In genomic region chr11:76629133-76629852, GRCh38 we compare ENCODE assay signal across 9 cellular contexts. TPM values are rescaled to one million over a fixed set of nuclear protein-coding genes. Genes with fewer than 3 reads are reported as not detected.
DNase-seq lines count a peak whose midpoint lies in the region; FAIRE-seq and TF ChIP-seq lines count a peak whose summit lies in the region.
"Had no signal": no experiment of that assay in that cellular context is flagged by ENCODE, and none has a peak within 500 bp of the region (broad histone marks: within the 10 kb centered on the region; RNA-seq: fewer than 3 reads in every experiment).

No MANE protein-coding gene starts in this region.

- TF ChIP-seq POLR2A in GM12891 (IDR thresholded peaks at IDR 0.05; ENCODE audit: low read depth, low read length) (no peak; the same call in 1 of the 2 replicates), sigmoid colon (IDR thresholded peaks at IDR 0.05) (no peak)

- peak overlapping the region; percentile 81 for H3K27ac Mint-ChIP-seq in activated CD4-positive, alpha-beta memory T cell treated with anti-CD3 and anti-CD28 coated beads, Interleukin-2, amount 10 ng/mL, durations not matched to agents 7 days and 5 days
- no peak overlapping the region for H3K27ac Mint-ChIP-seq in CD8-positive, alpha-beta memory T cell

- H3K9me3 Mint-ChIP-seq in activated CD4-positive, alpha-beta memory T cell treated with anti-CD3 and anti-CD28 coated beads, Interleukin-2, amount 10 ng/mL, durations not matched to agents 7 days and 5 days, result peaks cover 23% of the 10 kb centered on the region
- peaks cover 0 to 9% (median 5%) of the 10 kb centered on the region in 5 donors for H3K9me3 Mint-ChIP-seq in CD8-positive, alpha-beta memory T cell

- no peaks in the 10 kb centered on the region for H3K27me3 ChIP-seq in sigmoid colon
- H3K27me3 ChIP-seq in CD8-positive, alpha-beta memory T cell (ENCODE audit: insufficient read depth, low read length, poor library complexity, severe bottlenecking), result no peaks in the 10 kb centered on the region

- peak overlapping the region; percentile 69 to 77 (median 73) for H3K27ac ChIP-seq in sigmoid colon
- H3K27ac ChIP-seq in CD8-positive, alpha-beta memory T cell (ENCODE audit: low read depth, low read length), result no peak overlapping the region

- H3K36me3 Mint-ChIP-seq in activated CD4-positive, alpha-beta memory T cell treated with anti-CD3 and anti-CD28 coated beads, Interleukin-2, amount 10 ng/mL, durations not matched to agents 7 days and 5 days (ENCODE audit: low read depth), result peaks cover 25% of the 10 kb centered on the region
- peaks cover 0 to 1% (median 0%) of the 10 kb centered on the region in 3 donors for H3K36me3 Mint-ChIP-seq in CD8-positive, alpha-beta memory T cell

- CTCF ChIA-PET in activated CD4-positive, alpha-beta memory T cell treated with anti-CD3 and anti-CD28 coated beads, Interleukin-2, amount 10 ng/mL, durations not matched to agents 7 days and 5 days (lab: Charles Lee), result interaction anchor here (0.6 to 1.0 kb wide), 3 partner anchors 9 to 1825 kb away, joined by 3 read pairs; no protein-coding TSS in a partner anchor
- CTCF ChIA-PET in CD8-positive, alpha-beta memory T cell (lab: Charles Lee), result interaction anchor here (1.1 kb wide), 1 partner anchor 64 kb away, joined by 3 read pairs; no protein-coding TSS in a partner anchor

- H3K27me3 Mint-ChIP-seq in activated CD4-positive, alpha-beta memory T cell treated with anti-CD3 and anti-CD28 coated beads, Interleukin-2, amount 10 ng/mL, durations not matched to agents 7 days and 5 days, result peaks cover 22% of the 10 kb centered on the region
- peaks cover 0 to 7% of the 10 kb centered on the region in 2 donors for H3K27me3 Mint-ChIP-seq in CD8-positive, alpha-beta memory T cell

- 69 to 82% methylated on average over 10 of the region's 10 CpGs for WGBS in sigmoid colon, 2 donors

- TF ChIP-seq CTCF in sigmoid colon (IDR thresholded peaks at IDR 0.05), result no peak

- peaks cover 0 to 27% (median 22%) of the 10 kb centered on the region in 4 donors for H3K4me1 ChIP-seq in sigmoid colon
- no peaks in the 10 kb centered on the region for H3K4me1 ChIP-seq in CD8-positive, alpha-beta memory T cell (ENCODE audit: insufficient read depth, low read length)

- intact Hi-C loops in sigmoid colon (cut with DNase I), result no loop called here

- no peak overlapping the region for H3K4me3 Mint-ChIP-seq in activated CD4-positive, alpha-beta memory T cell treated with anti-CD3 and anti-CD28 coated beads, Interleukin-2, amount 10 ng/mL, durations not matched to agents 7 days and 5 days
- no peak overlapping the region for H3K4me3 Mint-ChIP-seq in CD8-positive, alpha-beta memory T cell

- no peak for DNase-seq in GM12891 (ENCODE audit: insufficient read length, low spot score)
- peak; percentile 50 for DNase-seq in activated CD4-positive, alpha-beta memory T cell treated with anti-CD3 and anti-CD28 coated beads, Interleukin-2, amount 10 ng/mL, durations not matched to agents 7 days and 5 days
- peak; percentile 18 for DNase-seq in globus pallidus (ENCODE audit: low spot score)
- peak; percentile 80 for DNase-seq in sigmoid colon
- no peak for DNase-seq in kidney glomerular epithelial cell (lab: John Stamatoyannopoulos, UW)
- no peak for DNase-seq in anterior cingulate cortex (lab: John Stamatoyannopoulos, UW)
- DNase-seq in kidney tubule cell (ENCODE audit: low spot score), result no peak
- no peak for DNase-seq in CD8-positive, alpha-beta memory T cell

- POLR2A ChIA-PET in activated CD4-positive, alpha-beta memory T cell treated with anti-CD3 and anti-CD28 coated beads, Interleukin-2, amount 10 ng/mL, durations not matched to agents 7 days and 5 days (lab: Charles Lee), result interaction anchor here (1.0 to 1.1 kb wide), 2 partner anchors 44 to 62 kb away, joined by 3 read pairs; no protein-coding TSS in a partner anchor
- POLR2A ChIA-PET in CD8-positive, alpha-beta memory T cell (lab: Charles Lee), result no interaction called here

- H3K4me1 Mint-ChIP-seq in activated CD4-positive, alpha-beta memory T cell treated with anti-CD3 and anti-CD28 coated beads, Interleukin-2, amount 10 ng/mL, durations not matched to agents 7 days and 5 days, result peaks cover 61% of the 10 kb centered on the region
- H3K4me1 Mint-ChIP-seq in CD8-positive, alpha-beta memory T cell, result peaks cover 24 to 29% (median 26%) of the 10 kb centered on the region in 3 donors

- H3K4me3 ChIP-seq in sigmoid colon, result no peak overlapping the region
- H3K4me3 ChIP-seq in CD8-positive, alpha-beta memory T cell (ENCODE audit: low read length), result no peak overlapping the region

- no peak for FAIRE-seq in GM12891 (lab: Jason Lieb, UNC)
- FAIRE-seq: keratinocyte had no signal

- H3K36me3 ChIP-seq in sigmoid colon, result no peaks in the 10 kb centered on the region
- no peaks in the 10 kb centered on the region for H3K36me3 ChIP-seq in CD8-positive, alpha-beta memory T cell (ENCODE audit: insufficient read depth, low read length)

- peak in 2 of 4 donors; percentile 68 to 83 for TF ChIP-seq EP300 in sigmoid colon (IDR thresholded peaks at IDR 0.05)

- H3K9me3 ChIP-seq in sigmoid colon, result peaks cover 0 to 4% (median 0%) of the 10 kb centered on the region in 4 donors
- no peaks in the 10 kb centered on the region for H3K9me3 ChIP-seq in CD8-positive, alpha-beta memory T cell (ENCODE audit: low read length)

TF ChIP-seq in GM12891, 5 proteins besides CTCF, POLR2A, EP300 and RAD21:
- TF ChIP-seq PAX5 (IDR thresholded peaks at IDR 0.05; ENCODE audit: insufficient read depth, low read length, severe bottlenecking) (no peak), SPI1 (IDR thresholded peaks at IDR 0.05; ENCODE audit: low read depth, low read length) (peak; percentile 65)

RNA-seq across cellular contexts. Expression of gene LRRC32, which starts 41.3 kb away (rescaled TPM):
- polyA plus RNA-seq in GM12891 (2012; ENCODE audit: low read depth, missing spikeins), result 2.0 TPM
- total RNA-seq in activated CD4-positive, alpha-beta memory T cell treated with anti-CD3 and anti-CD28 coated beads, Interleukin-2, amount 10 ng/mL, durations not matched to agents 7 days and 5 days, result 1 to 10 TPM; 7.1 to 7.4 TPM
- total RNA-seq in sigmoid colon, result 10 to 100 TPM in 3 of 4 donors, 1 to 10 TPM in 1; 6.4 to 30.7 (median 16.2) TPM
- 10 to 100 TPM in 1 of 3 donors, 1 to 10 TPM in 1, under 1 TPM in 1; 0.69 to 18.3 (median 1.8) TPM for polyA plus RNA-seq in sigmoid colon
- total RNA-seq in CD8-positive, alpha-beta memory T cell, result 1 to 10 TPM; 1.5 to 2.8 TPM
- 0.06 TPM for polyA plus RNA-seq in CD8-positive, alpha-beta memory T cell
- polyA plus RNA-seq: keratinocyte had no signal

Comparison
In these comparisons a context has a peak if more than half of its experiments do, and no peak if none do; other contexts are left out.
1. DNase-seq: peak in activated CD4-positive, alpha-beta memory T cell treated with anti-CD3 and anti-CD28 coated beads, Interleukin-2, amount 10 ng/mL, durations not matched to agents 7 days and 5 days (single experiment), globus pallidus (single experiment) and sigmoid colon (single experiment); none in GM12891 (single experiment), kidney glomerular epithelial cell (single experiment), anterior cingulate cortex (0 of 58), kidney tubule cell (single experiment) and CD8-positive, alpha-beta memory T cell (0 of 5).